In the genomic region with DNA sequence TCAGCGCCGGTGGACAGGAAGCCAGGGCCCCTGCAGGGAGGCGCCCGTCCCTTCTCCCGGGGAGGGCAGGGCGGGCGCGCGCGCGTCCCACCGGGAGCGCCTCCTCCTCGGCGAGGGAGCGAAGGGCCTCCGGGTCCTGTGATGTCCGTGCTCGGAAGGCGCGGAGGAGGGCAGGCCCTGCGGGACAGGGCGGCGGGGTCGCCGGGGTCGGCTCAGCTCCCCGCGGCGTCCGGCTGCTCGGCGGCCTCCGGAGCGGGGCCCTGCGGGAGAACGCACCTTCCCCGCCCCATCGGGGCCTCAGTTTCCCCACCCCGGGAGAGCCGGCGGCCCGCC, we compare ENCODE assay signal across 1 cellular context.
A peak's percentile ranks its signal among the peaks of the same experiment; 100 is the strongest.
TF ChIP-seq lines count a peak whose summit lies in the region.

No MANE protein-coding gene starts in this region.

TF ChIP-seq in HepG2, 621 proteins besides CTCF, POLR2A, EP300 and RAD21 (continues in another document):
- TF ChIP-seq SMC3 (IDR thresholded peaks at IDR 0.05; ENCODE audit: low read length) (no peak), ZNF652 (CRISPR knock-in tag; IDR thresholded peaks at IDR 0.05; ENCODE audit: borderline replicate concordance, low read depth) (no peak), ZC3H4 (CRISPR knock-in tag; IDR thresholded peaks at IDR 0.05; ENCODE audit: borderline replicate concordance) (no peak), HNRNPK (IDR thresholded peaks at IDR 0.05; ENCODE audit: low read depth, low read length, poor library complexity, severe bottlenecking) (peak; percentile 8), ZNF251 (CRISPR knock-in tag; IDR thresholded peaks at IDR 0.05) (no peak), MAZ (IDR thresholded peaks at IDR 0.05; ENCODE audit: borderline replicate concordance, low read depth, low read length) (no peak), MAZ (CRISPR knock-in tag; IDR thresholded peaks at IDR 0.05; ENCODE audit: low read depth) (no peak), KMT2B (CRISPR knock-in tag; IDR thresholded peaks at IDR 0.05) (no peak; the same call in 1 of the 2 replicates), ZNF546 (CRISPR knock-in tag; conservative IDR thresholded peaks at IDR 0.05) (no peak; the same call in 1 of the 2 replicates), ZFAT (CRISPR knock-in tag; conservative IDR thresholded peaks at IDR 0.05) (no peak), CEBPB (IDR thresholded peaks at IDR 0.05; ENCODE audit: borderline replicate concordance, low read depth, low read length) (no peak), ZNF326 (CRISPR knock-in tag; IDR thresholded peaks at IDR 0.05; ENCODE audit: borderline replicate concordance) (no peak), ZNF766 (CRISPR knock-in tag; IDR thresholded peaks at IDR 0.05; ENCODE audit: borderline replicate concordance) (no peak), ZNF136 (CRISPR knock-in tag; IDR thresholded peaks at IDR 0.05; ENCODE audit: low read depth) (no peak), ZNF253 (CRISPR knock-in tag; IDR thresholded peaks at IDR 0.05; ENCODE audit: borderline replicate concordance) (no peak), HNRNPLL (IDR thresholded peaks at IDR 0.05; ENCODE audit: low read depth, low read length, poor library complexity, severe bottlenecking) (peak; percentile 43), ZNF430 (CRISPR knock-in tag; IDR thresholded peaks at IDR 0.05) (no peak), ZNF101 (CRISPR knock-in tag; IDR thresholded peaks at IDR 0.05; ENCODE audit: borderline replicate concordance, low read depth) (no peak), ZNF10 (CRISPR knock-in tag; IDR thresholded peaks at IDR 0.05; ENCODE audit: borderline replicate concordance, low read depth) (no peak), PLRG1 (conservative IDR thresholded peaks at IDR 0.05) (no peak), PHF8 (CRISPR knock-in tag; IDR thresholded peaks at IDR 0.05) (peak; percentile 28; the same call in 1 of the 2 replicates), ZFP36L2 (CRISPR knock-in tag; IDR thresholded peaks at IDR 0.05) (no peak), XRCC5 (optimal IDR thresholded peaks at IDR 0.05; ENCODE audit: low read length) (no peak), NCOR1 (IDR thresholded peaks at IDR 0.05; ENCODE audit: borderline replicate concordance, low read length) (no peak), MBNL3 (CRISPR knock-in tag; conservative IDR thresholded peaks at IDR 0.05) (no peak), ZNF441 (CRISPR knock-in tag; IDR thresholded peaks at IDR 0.05; ENCODE audit: borderline replicate concordance) (no peak), ZNF747 (CRISPR knock-in tag; IDR thresholded peaks at IDR 0.05; ENCODE audit: borderline replicate concordance) (no peak), ZNF468 (CRISPR knock-in tag; IDR thresholded peaks at IDR 0.05) (peak; percentile 36; the same call in 1 of the 2 replicates), SNAI1 (CRISPR knock-in tag; IDR thresholded peaks at IDR 0.05; ENCODE audit: borderline replicate concordance) (no peak), ZNF274 (CRISPR knock-in tag; IDR thresholded peaks at IDR 0.05) (0 out of 2 replicates have a peak, but pooled peaks have one; percentile 16)
- TF ChIP-seq, protein P1, sequence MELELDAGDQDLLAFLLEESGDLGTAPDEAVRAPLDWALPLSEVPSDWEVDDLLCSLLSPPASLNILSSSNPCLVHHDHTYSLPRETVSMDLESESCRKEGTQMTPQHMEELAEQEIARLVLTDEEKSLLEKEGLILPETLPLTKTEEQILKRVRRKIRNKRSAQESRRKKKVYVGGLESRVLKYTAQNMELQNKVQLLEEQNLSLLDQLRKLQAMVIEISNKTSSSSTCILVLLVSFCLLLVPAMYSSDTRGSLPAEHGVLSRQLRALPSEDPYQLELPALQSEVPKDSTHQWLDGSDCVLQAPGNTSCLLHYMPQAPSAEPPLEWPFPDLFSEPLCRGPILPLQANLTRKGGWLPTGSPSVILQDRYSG (CRISPR knock-in tag; IDR thresholded peaks at IDR 0.05), result no peak
- TF ChIP-seq, protein P2, sequence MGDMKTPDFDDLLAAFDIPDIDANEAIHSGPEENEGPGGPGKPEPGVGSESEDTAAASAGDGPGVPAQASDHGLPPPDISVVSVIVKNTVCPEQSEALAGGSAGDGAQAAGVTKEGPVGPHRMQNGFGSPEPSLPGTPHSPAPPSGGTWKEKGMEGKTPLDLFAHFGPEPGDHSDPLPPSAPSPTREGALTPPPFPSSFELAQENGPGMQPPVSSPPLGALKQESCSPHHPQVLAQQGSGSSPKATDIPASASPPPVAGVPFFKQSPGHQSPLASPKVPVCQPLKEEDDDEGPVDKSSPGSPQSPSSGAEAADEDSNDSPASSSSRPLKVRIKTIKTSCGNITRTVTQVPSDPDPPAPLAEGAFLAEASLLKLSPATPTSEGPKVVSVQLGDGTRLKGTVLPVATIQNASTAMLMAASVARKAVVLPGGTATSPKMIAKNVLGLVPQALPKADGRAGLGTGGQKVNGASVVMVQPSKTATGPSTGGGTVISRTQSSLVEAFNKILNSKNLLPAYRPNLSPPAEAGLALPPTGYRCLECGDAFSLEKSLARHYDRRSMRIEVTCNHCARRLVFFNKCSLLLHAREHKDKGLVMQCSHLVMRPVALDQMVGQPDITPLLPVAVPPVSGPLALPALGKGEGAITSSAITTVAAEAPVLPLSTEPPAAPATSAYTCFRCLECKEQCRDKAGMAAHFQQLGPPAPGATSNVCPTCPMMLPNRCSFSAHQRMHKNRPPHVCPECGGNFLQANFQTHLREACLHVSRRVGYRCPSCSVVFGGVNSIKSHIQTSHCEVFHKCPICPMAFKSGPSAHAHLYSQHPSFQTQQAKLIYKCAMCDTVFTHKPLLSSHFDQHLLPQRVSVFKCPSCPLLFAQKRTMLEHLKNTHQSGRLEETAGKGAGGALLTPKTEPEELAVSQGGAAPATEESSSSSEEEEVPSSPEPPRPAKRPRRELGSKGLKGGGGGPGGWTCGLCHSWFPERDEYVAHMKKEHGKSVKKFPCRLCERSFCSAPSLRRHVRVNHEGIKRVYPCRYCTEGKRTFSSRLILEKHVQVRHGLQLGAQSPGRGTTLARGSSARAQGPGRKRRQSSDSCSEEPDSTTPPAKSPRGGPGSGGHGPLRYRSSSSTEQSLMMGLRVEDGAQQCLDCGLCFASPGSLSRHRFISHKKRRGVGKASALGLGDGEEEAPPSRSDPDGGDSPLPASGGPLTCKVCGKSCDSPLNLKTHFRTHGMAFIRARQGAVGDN (CRISPR knock-in tag; IDR thresholded peaks at IDR 0.05), result peak; percentile 18; the same call in 1 of the 2 replicates
- TF ChIP-seq, protein P3, sequence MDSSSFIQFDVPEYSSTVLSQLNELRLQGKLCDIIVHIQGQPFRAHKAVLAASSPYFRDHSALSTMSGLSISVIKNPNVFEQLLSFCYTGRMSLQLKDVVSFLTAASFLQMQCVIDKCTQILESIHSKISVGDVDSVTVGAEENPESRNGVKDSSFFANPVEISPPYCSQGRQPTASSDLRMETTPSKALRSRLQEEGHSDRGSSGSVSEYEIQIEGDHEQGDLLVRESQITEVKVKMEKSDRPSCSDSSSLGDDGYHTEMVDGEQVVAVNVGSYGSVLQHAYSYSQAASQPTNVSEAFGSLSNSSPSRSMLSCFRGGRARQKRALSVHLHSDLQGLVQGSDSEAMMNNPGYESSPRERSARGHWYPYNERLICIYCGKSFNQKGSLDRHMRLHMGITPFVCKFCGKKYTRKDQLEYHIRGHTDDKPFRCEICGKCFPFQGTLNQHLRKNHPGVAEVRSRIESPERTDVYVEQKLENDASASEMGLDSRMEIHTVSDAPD (CRISPR knock-in tag; IDR thresholded peaks at IDR 0.05), result no peak
- TF ChIP-seq, protein P4, sequence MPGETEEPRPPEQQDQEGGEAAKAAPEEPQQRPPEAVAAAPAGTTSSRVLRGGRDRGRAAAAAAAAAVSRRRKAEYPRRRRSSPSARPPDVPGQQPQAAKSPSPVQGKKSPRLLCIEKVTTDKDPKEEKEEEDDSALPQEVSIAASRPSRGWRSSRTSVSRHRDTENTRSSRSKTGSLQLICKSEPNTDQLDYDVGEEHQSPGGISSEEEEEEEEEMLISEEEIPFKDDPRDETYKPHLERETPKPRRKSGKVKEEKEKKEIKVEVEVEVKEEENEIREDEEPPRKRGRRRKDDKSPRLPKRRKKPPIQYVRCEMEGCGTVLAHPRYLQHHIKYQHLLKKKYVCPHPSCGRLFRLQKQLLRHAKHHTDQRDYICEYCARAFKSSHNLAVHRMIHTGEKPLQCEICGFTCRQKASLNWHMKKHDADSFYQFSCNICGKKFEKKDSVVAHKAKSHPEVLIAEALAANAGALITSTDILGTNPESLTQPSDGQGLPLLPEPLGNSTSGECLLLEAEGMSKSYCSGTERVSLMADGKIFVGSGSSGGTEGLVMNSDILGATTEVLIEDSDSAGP (CRISPR knock-in tag; IDR thresholded peaks at IDR 0.05; ENCODE audit: borderline replicate concordance), result peak; percentile 33; the same call in 1 of the 2 replicates
- TF ChIP-seq, protein P5, sequence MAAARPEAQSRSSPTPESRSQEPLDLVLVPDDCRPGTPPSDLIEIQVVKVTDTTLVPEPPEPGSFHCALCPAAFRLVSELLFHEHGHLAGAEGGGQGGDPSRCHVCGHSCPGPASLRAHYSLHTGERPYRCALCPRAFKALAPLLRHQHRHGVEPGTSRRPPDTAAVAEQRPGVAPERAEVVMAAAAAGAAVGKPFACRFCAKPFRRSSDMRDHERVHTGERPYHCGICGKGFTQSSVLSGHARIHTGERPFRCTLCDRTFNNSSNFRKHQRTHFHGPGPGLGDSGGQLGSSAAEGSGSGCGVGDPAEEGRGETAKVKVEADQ (CRISPR knock-in tag; IDR thresholded peaks at IDR 0.05; ENCODE audit: borderline replicate concordance), result peak; percentile 9; the same call in 1 of the 2 replicates
- TF ChIP-seq, protein P6, sequence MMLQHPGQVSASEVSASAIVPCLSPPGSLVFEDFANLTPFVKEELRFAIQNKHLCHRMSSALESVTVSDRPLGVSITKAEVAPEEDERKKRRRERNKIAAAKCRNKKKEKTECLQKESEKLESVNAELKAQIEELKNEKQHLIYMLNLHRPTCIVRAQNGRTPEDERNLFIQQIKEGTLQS (CRISPR knock-in tag; IDR thresholded peaks at IDR 0.05), result no peak
- TF ChIP-seq, protein P7, sequence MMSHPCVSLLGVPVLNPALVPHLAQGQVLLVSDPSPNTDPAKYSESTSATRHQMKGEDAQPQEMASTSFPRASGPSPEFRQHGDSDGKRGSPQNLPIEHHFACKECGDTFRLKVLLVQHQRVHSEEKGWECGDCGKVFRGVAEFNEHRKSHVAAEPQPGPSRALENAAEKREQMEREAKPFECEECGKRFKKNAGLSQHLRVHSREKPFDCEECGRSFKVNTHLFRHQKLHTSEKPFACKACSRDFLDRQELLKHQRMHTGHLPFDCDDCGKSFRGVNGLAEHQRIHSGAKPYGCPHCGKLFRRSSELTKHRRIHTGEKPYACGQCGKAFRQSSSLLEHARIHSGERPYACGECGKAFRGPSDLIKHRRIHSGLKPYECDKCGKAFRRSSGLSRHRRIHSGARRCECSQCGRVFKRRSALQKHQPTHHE (CRISPR knock-in tag; IDR thresholded peaks at IDR 0.05; ENCODE audit: borderline replicate concordance), result no peak
- TF ChIP-seq, protein P8, sequence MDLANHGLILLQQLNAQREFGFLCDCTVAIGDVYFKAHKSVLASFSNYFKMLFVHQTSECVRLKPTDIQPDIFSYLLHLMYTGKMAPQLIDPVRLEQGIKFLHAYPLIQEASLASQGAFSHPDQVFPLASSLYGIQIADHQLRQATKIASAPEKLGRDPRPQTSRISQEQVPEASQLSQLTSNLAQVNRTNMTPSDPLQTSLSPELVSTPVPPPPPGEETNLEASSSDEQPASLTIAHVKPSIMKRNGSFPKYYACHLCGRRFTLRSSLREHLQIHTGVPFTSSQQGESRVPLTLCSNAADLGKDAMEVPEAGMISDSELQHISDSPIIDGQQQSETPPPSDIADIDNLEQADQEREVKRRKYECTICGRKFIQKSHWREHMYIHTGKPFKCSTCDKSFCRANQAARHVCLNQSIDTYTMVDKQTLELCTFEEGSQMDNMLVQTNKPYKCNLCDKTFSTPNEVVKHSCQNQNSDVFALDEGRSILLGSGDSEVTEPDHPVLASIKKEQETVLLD (CRISPR knock-in tag; IDR thresholded peaks at IDR 0.05; ENCODE audit: low read depth), result no peak
- TF ChIP-seq, protein P9, sequence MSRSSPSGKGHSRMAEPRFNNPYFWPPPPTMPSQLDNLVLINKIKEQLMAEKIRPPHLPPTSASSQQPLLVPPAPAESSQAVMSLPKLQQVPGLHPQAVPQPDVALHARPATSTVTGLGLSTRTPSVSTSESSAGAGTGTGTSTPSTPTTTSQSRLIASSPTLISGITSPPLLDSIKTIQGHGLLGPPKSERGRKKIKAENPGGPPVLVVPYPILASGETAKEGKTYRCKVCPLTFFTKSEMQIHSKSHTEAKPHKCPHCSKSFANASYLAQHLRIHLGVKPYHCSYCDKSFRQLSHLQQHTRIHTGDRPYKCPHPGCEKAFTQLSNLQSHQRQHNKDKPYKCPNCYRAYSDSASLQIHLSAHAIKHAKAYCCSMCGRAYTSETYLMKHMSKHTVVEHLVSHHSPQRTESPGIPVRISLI (CRISPR knock-in tag; IDR thresholded peaks at IDR 0.05; ENCODE audit: borderline replicate concordance), result no peak
- TF ChIP-seq, protein P10, sequence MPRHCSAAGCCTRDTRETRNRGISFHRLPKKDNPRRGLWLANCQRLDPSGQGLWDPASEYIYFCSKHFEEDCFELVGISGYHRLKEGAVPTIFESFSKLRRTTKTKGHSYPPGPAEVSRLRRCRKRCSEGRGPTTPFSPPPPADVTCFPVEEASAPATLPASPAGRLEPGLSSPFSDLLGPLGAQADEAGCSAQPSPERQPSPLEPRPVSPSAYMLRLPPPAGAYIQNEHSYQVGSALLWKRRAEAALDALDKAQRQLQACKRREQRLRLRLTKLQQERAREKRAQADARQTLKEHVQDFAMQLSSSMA (CRISPR knock-in tag; IDR thresholded peaks at IDR 0.05), result no peak
- TF ChIP-seq, protein P11, sequence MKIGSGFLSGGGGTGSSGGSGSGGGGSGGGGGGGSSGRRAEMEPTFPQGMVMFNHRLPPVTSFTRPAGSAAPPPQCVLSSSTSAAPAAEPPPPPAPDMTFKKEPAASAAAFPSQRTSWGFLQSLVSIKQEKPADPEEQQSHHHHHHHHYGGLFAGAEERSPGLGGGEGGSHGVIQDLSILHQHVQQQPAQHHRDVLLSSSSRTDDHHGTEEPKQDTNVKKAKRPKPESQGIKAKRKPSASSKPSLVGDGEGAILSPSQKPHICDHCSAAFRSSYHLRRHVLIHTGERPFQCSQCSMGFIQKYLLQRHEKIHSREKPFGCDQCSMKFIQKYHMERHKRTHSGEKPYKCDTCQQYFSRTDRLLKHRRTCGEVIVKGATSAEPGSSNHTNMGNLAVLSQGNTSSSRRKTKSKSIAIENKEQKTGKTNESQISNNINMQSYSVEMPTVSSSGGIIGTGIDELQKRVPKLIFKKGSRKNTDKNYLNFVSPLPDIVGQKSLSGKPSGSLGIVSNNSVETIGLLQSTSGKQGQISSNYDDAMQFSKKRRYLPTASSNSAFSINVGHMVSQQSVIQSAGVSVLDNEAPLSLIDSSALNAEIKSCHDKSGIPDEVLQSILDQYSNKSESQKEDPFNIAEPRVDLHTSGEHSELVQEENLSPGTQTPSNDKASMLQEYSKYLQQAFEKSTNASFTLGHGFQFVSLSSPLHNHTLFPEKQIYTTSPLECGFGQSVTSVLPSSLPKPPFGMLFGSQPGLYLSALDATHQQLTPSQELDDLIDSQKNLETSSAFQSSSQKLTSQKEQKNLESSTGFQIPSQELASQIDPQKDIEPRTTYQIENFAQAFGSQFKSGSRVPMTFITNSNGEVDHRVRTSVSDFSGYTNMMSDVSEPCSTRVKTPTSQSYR (CRISPR knock-in tag; IDR thresholded peaks at IDR 0.05; ENCODE audit: borderline replicate concordance), result no peak
